29 cellular contexts compared by ENCODE assay signal in the genomic region with DNA sequence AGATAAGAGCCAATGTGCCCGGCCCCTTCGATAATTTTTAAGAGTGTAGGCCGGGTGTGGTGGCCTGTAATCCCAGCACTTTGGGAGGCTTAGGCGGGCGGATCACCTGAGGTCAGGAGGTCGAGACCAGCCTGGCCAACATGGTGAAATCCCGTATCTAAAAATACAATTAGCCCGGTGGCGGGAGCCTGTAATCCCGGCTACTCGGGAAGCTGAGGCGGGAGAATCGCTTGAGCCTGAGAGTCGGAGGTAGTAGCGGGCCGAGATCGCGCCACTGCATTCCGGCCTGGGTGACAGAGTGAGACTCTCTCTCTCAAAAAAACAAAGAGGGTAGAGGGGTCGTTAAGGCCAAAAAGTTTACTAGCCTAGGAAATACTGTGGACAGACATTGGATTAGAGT. TPM values are rescaled to one million over a fixed set of nuclear protein-coding genes. Genes with fewer than 3 reads are reported as not detected.
A peak's percentile ranks its signal among the peaks of the same experiment; 100 is the strongest.
DNase-seq lines count a peak whose midpoint lies in the region; ATAC-seq, FAIRE-seq and TF ChIP-seq lines count a peak whose summit lies in the region.
"Had no signal": no experiment of that assay in that cellular context is flagged by ENCODE, and none has a peak within 500 bp of the region (broad histone marks: within the 10 kb centered on the region; RNA-seq: fewer than 3 reads in every experiment).

No MANE protein-coding gene starts in this region.

- H3K27ac Mint-ChIP-seq in activated T-cell treated with anti-CD3 and anti-CD28 coated beads, Interleukin-2, amount 50 U/mL, for 24 hours, result no peak overlapping the region
- H3K27ac Mint-ChIP-seq in endodermal cell (no peak overlapping the region), progenitor cell of endocrine pancreas (no peak overlapping the region)
- H3K27ac Mint-ChIP-seq: activated B cell treated with CpG ODN at 0.5 μM for 24 hours had no signal

- DNase-seq in activated T-cell treated with anti-CD3 and anti-CD28 coated beads, Interleukin-2, amount 50 U/mL, for 24 hours, result no peak
- no peak for DNase-seq in activated T-cell treated with anti-CD3 and anti-CD28 coated beads, Interleukin-2, amount 50 U/mL, for 4 hours
- no peak for DNase-seq in endodermal cell
- DNase-seq in progenitor cell of endocrine pancreas (ENCODE audit: low spot score, unreplicated experiment), result no peak
- DNase-seq in GM23248, result no peak
- DNase-seq in GF-D8 (lab: John Stamatoyannopoulos, UW), result no peak
- no peak for DNase-seq in RCC 7860 (ENCODE audit: low spot score)
- DNase-seq: activated B cell treated with CpG ODN at 0.5 μM for 24 hours; activated CD4-positive, alpha-beta T cell treated with anti-CD3 and anti-CD28 coated beads, Interleukin-2, amount 50 U/mL, for 48 hours; activated CD8-positive, alpha-beta memory T cell treated with anti-CD3 and anti-CD28 coated beads, Interleukin-2, amount 50 U/mL, for 48 hours; AML-193; amygdala; cortex of kidney; esophagus squamous epithelium; hypothalamus; IMR-90; left ventricle myocardium superior; MG63; midbrain; NCI-H2081; NCI-H226; NCI-H748 treated with DMSO at 0.1 percent for 48 hours; stomach; T-helper 9 cell had no signal

- TF ChIP-seq CTCF in Loucy (conservative IDR thresholded peaks at IDR 0.05; ENCODE audit: low read length) (no peak), endodermal cell (conservative IDR thresholded peaks at IDR 0.05) (no peak), progenitor cell of endocrine pancreas (IDR thresholded peaks at IDR 0.05; ENCODE audit: unreplicated experiment) (no peak)

- no peak overlapping the region for H3K9ac ChIP-seq in Loucy (ENCODE audit: low read depth, low read length, poor library complexity, severe bottlenecking)
- no peak overlapping the region for H3K9ac ChIP-seq in endodermal cell (ENCODE audit: extremely low read depth, low read length, poor library complexity, severe bottlenecking)
- no peak overlapping the region for H3K9ac ChIP-seq in GM23248

- H3K9me3 Mint-ChIP-seq in activated T-cell treated with anti-CD3 and anti-CD28 coated beads, Interleukin-2, amount 50 U/mL, for 24 hours, result no peaks in the 10 kb centered on the region
- H3K9me3 Mint-ChIP-seq in activated T-cell treated with anti-CD3 and anti-CD28 coated beads, Interleukin-2, amount 50 U/mL, for 4 hours, result no peaks in the 10 kb centered on the region
- H3K9me3 Mint-ChIP-seq in endodermal cell (peaks cover 1% of the 10 kb centered on the region), progenitor cell of endocrine pancreas (ENCODE audit: low read depth) (peaks cover 10% of the 10 kb centered on the region)
- H3K9me3 Mint-ChIP-seq: activated B cell treated with CpG ODN at 0.5 μM for 24 hours had no signal

- H3K27me3 ChIP-seq in Loucy (ENCODE audit: insufficient read depth, low read length, poor library complexity, severe bottlenecking), result no peaks in the 10 kb centered on the region
- no peaks in the 10 kb centered on the region for H3K27me3 ChIP-seq in endodermal cell (ENCODE audit: control insufficient read depth, insufficient read depth, low read length, poor library complexity, severe bottlenecking)
- H3K27me3 ChIP-seq in GM23248 (replicated peaks; ENCODE audit: insufficient read depth), result no peaks in the 10 kb centered on the region
- H3K27me3 ChIP-seq: esophagus squamous epithelium, MG63, stomach, tibial nerve had no signal

- H3K4me3 ChIP-seq in Loucy (ENCODE audit: low read length, poor library complexity, severe bottlenecking) (peak overlapping the region; percentile 99), endodermal cell (ENCODE audit: low read length) (peak overlapping the region; percentile 97), GM23248 (no peak overlapping the region)
- H3K4me3 ChIP-seq: esophagus squamous epithelium, MG63, stomach, tibial nerve had no signal

- H3K27ac ChIP-seq in endodermal cell (ENCODE audit: low read depth, low read length) (no peak overlapping the region), GM23248 (no peak overlapping the region)
- H3K27ac ChIP-seq: esophagus squamous epithelium, stomach, tibial nerve had no signal

- H3K9me2 ChIP-seq in Loucy (replicated peaks; ENCODE audit: low read depth, low read length), result no peaks in the 10 kb centered on the region
- no peaks in the 10 kb centered on the region for H3K9me2 ChIP-seq in GM23248 (ENCODE audit: insufficient read depth)

- no peak for ATAC-seq in activated T-cell treated with anti-CD3 and anti-CD28 coated beads, Interleukin-2, amount 50 U/mL, for 4 hours
- ATAC-seq: left ventricle myocardium superior, sciatic nerve, SK-N-SH treated with all-trans-retinoic acid at 6 μM for 48 hours had no signal

- no peaks in the 10 kb centered on the region for H3K27me3 Mint-ChIP-seq in activated T-cell treated with anti-CD3 and anti-CD28 coated beads, Interleukin-2, amount 50 U/mL, for 24 hours
- H3K27me3 Mint-ChIP-seq in activated T-cell treated with anti-CD3 and anti-CD28 coated beads, Interleukin-2, amount 50 U/mL, for 4 hours (ENCODE audit: low read depth), result no peaks in the 10 kb centered on the region
- H3K27me3 Mint-ChIP-seq in endodermal cell (ENCODE audit: insufficient read depth) (peaks cover under 1% of the 10 kb centered on the region), progenitor cell of endocrine pancreas (peaks cover 13% of the 10 kb centered on the region)
- H3K27me3 Mint-ChIP-seq: activated B cell treated with CpG ODN at 0.5 μM for 24 hours had no signal

- peaks cover 57% of the 10 kb centered on the region for H3K4me1 Mint-ChIP-seq in activated T-cell treated with anti-CD3 and anti-CD28 coated beads, Interleukin-2, amount 50 U/mL, for 24 hours (ENCODE audit: low read depth)
- H3K4me1 Mint-ChIP-seq in activated T-cell treated with anti-CD3 and anti-CD28 coated beads, Interleukin-2, amount 50 U/mL, for 4 hours (ENCODE audit: low read depth), result peaks cover 46% of the 10 kb centered on the region
- H3K4me1 Mint-ChIP-seq in endodermal cell (peaks cover 49% of the 10 kb centered on the region), progenitor cell of endocrine pancreas (ENCODE audit: low read depth) (peaks cover 39% of the 10 kb centered on the region)

- H2AFZ ChIP-seq in Loucy (ENCODE audit: low read length) (no peak overlapping the region), GM23248 (no peak overlapping the region)

- H3K36me3 ChIP-seq in Loucy (ENCODE audit: insufficient read depth, low read length) (no peaks in the 10 kb centered on the region), endodermal cell (ENCODE audit: control insufficient read depth, insufficient read depth, low read length) (peaks cover 44% of the 10 kb centered on the region), GM23248 (ENCODE audit: low read depth) (peaks cover 3% of the 10 kb centered on the region; the same call in 1 of the 2 replicates)

- H3F3A ChIP-seq in Loucy (ENCODE audit: low read depth) (no peaks in the 10 kb centered on the region), GM23248 (ENCODE audit: insufficient read depth) (peaks cover 9% of the 10 kb centered on the region; the same call in 1 of the 2 replicates)

- H3K4me2 ChIP-seq in Loucy (ENCODE audit: low read depth, low read length, poor library complexity, severe bottlenecking), result peak overlapping the region; percentile 91
- H3K4me2 ChIP-seq in GM23248 (ENCODE audit: unreplicated experiment), result no peak overlapping the region

- H3K36me3 Mint-ChIP-seq in activated T-cell treated with anti-CD3 and anti-CD28 coated beads, Interleukin-2, amount 50 U/mL, for 24 hours (ENCODE audit: low read depth), result peaks cover 47% of the 10 kb centered on the region
- H3K36me3 Mint-ChIP-seq in activated T-cell treated with anti-CD3 and anti-CD28 coated beads, Interleukin-2, amount 50 U/mL, for 4 hours (ENCODE audit: insufficient read depth), result peaks cover 12% of the 10 kb centered on the region
- H3K36me3 Mint-ChIP-seq in endodermal cell (ENCODE audit: low read depth), result peaks cover 44% of the 10 kb centered on the region
- H3K36me3 Mint-ChIP-seq in progenitor cell of endocrine pancreas (ENCODE audit: insufficient read depth), result peaks cover 29% of the 10 kb centered on the region

- peaks cover 56% of the 10 kb centered on the region for H3K4me1 ChIP-seq in Loucy (ENCODE audit: insufficient read depth, low read length, poor library complexity, severe bottlenecking)
- H3K4me1 ChIP-seq in endodermal cell (ENCODE audit: control insufficient read depth, insufficient read depth, low read length), result peaks cover 8% of the 10 kb centered on the region
- H3K4me1 ChIP-seq in GM23248 (ENCODE audit: insufficient read depth), result peaks cover 11% of the 10 kb centered on the region; the same call in 1 of the 2 replicates

- in situ Hi-C loops in GM23248 (cut with MboI), result no loop called here

- peak overlapping the region; percentile 23 for H3K4me3 Mint-ChIP-seq in activated T-cell treated with anti-CD3 and anti-CD28 coated beads, Interleukin-2, amount 50 U/mL, for 24 hours
- no peak overlapping the region for H3K4me3 Mint-ChIP-seq in activated T-cell treated with anti-CD3 and anti-CD28 coated beads, Interleukin-2, amount 50 U/mL, for 4 hours
- H3K4me3 Mint-ChIP-seq in endodermal cell (peak overlapping the region; percentile 28), progenitor cell of endocrine pancreas (ENCODE audit: low read depth) (peak overlapping the region; percentile 60)

- FAIRE-seq in RCC 7860 (lab: Jason Lieb, UNC), result no peak
- FAIRE-seq: H54 had no signal

- 93 to 94% methylated on average over 12 to 20 of the region's 20 CpGs for WGBS in endodermal cell (ENCODE audit: insufficient coverage in 1 of 2, insufficient read length in 1 of 2), 2 experiments
- WGBS in GM23248 (ENCODE audit: low coverage in 1 of 2, low lambda C conversion rate in 2 of 2, missing lambda C conversion rate in 2 of 2), 2 experiments, result 93% methylated on average over 20 of the region's 20 CpGs

- H3K79me2 ChIP-seq in Loucy (ENCODE audit: insufficient read depth, low read length) (peaks cover 70% of the 10 kb centered on the region), GM23248 (ENCODE audit: insufficient read depth) (peaks cover 71% of the 10 kb centered on the region)

- H4K20me1 ChIP-seq in Loucy (ENCODE audit: insufficient read depth, low read length, poor library complexity, severe bottlenecking) (peaks cover 60% of the 10 kb centered on the region), GM23248 (ENCODE audit: insufficient read depth) (no peaks in the 10 kb centered on the region)

- H3K9me3 ChIP-seq in Loucy (ENCODE audit: insufficient read depth, low read depth, low read length) (no peaks in the 10 kb centered on the region), endodermal cell (ENCODE audit: control insufficient read depth, low read length) (no peaks in the 10 kb centered on the region), GM23248 (ENCODE audit: low read depth) (no peaks in the 10 kb centered on the region)
- H3K9me3 ChIP-seq: esophagus squamous epithelium, MG63, stomach, tibial nerve had no signal

RNA-seq across cellular contexts. Expression of a gene that starts 2.6 kb away (rescaled TPM):
- total RNA-seq in activated T-cell treated with anti-CD3 and anti-CD28 coated beads, Interleukin-2, amount 50 U/mL, for 4 hours, result 10 to 100 TPM; 15.4 to 18.3 (median 16.5) TPM
- total RNA-seq in endodermal cell, result 100 to 1,000 TPM in 1 of 2 donors, 10 to 100 TPM in 1; 58.0 to 140 TPM
- polyA plus RNA-seq in endodermal cell (2013, experiment 1 of 2), result 35.7 TPM
- 35.5 TPM for polyA plus RNA-seq in endodermal cell (2013, experiment 2 of 2)
- 87.7 and 88.8 TPM in 2 replicates for total RNA-seq in progenitor cell of endocrine pancreas
- total RNA-seq in GM23248 (2014; rRNA removed; shearing (Covaris generic)), result 12.0 and 14.2 TPM in 2 replicates
- 44.6 and 46.5 TPM in 2 replicates for polyA plus RNA-seq in GM23248 (2016; fragmentation: Nextera tagmentation; extraction: Ambion mirVana)

RNA-seq across cellular contexts. Expression of a gene that starts 53.1 kb away (rescaled TPM):
- 10 to 100 TPM; 10.5 to 11.7 (median 11.4) TPM for total RNA-seq in activated T-cell treated with anti-CD3 and anti-CD28 coated beads, Interleukin-2, amount 50 U/mL, for 4 hours
- total RNA-seq in endodermal cell (10 to 100 TPM in 1 of 2 donors, 1 to 10 TPM in 1; 9.7 to 21.4 TPM), progenitor cell of endocrine pancreas (23.1 and 26.8 TPM in 2 replicates)
- polyA plus RNA-seq in endodermal cell (2013, experiment 1 of 2), result 21.4 TPM
- 21.9 TPM for polyA plus RNA-seq in endodermal cell (2013, experiment 2 of 2)
- 10.7 and 23.3 TPM in 2 replicates for total RNA-seq in GM23248 (2014; rRNA removed; shearing (Covaris generic))
- polyA plus RNA-seq in GM23248 (2016; fragmentation: Nextera tagmentation; extraction: Ambion mirVana), result 33.7 and 39.3 TPM in 2 replicates

RNA-seq across cellular contexts. Expression of a gene that starts 53.2 kb away (rescaled TPM):
- total RNA-seq in activated T-cell treated with anti-CD3 and anti-CD28 coated beads, Interleukin-2, amount 50 U/mL, for 4 hours, result not detected
- total RNA-seq in endodermal cell (1 to 10 TPM; 1.6 TPM), progenitor cell of endocrine pancreas (3.1 and 3.3 TPM in 2 replicates)
- polyA plus RNA-seq in endodermal cell (2013, experiment 1 of 2), result 1.5 TPM
- 0.54 TPM for polyA plus RNA-seq in endodermal cell (2013, experiment 2 of 2)
- total RNA-seq in GM23248 (2014; rRNA removed; shearing (Covaris generic)), result not detected in 2 replicates
- 0.25 TPM in 1 of 2 replicates, not detected in the other for polyA plus RNA-seq in GM23248 (2016; fragmentation: Nextera tagmentation; extraction: Ambion mirVana)
- total RNA-seq: esophagus squamous epithelium had no signal
